In the genomic region with DNA sequence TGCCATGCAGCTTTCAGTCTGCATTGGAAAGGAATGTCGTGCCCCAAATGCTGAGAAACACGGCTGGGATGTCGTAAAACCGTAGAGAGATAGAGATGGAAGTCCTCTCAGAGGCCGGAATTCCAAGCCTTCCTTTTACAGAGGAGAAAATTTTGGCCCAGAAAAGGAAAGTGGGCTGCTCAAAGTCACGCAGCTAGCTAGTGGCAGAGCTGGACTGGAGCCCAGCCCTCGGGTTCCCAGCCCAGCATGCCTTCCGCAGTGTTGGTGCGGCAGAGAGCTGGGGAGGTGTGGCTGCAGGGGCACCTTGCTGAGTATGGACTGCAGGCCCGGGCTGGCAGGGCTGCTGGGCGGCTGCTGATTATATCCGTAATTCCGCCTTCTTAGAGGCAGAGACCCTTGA, we compare ENCODE assay signal across 17 cellular contexts. TPM values are rescaled to one million over a fixed set of nuclear protein-coding genes. Genes with fewer than 3 reads are reported as not detected.
DNase-seq lines count a peak whose midpoint lies in the region; ATAC-seq and TF ChIP-seq lines count a peak whose summit lies in the region.
"Had no signal": no experiment of that assay in that cellular context is flagged by ENCODE, and none has a peak within 500 bp of the region (broad histone marks: within the 10 kb centered on the region; RNA-seq: fewer than 3 reads in every experiment).

No MANE protein-coding gene starts in this region.

- H3K27me3 ChIP-seq in cardiac muscle cell, result no peaks in the 10 kb centered on the region

- TF ChIP-seq CTCF in cardiac muscle cell (IDR thresholded peaks at IDR 0.05; ENCODE audit: low read depth, low read length), result no peak

- peak overlapping the region; percentile 45 for H3K27ac ChIP-seq in cardiac muscle cell
- H3K27ac ChIP-seq: gastroesophageal sphincter had no signal

- H3K4me1 Mint-ChIP-seq in effector memory CD8-positive, alpha-beta T cell (ENCODE audit: low read depth in 2 of 2), result no peaks in the 10 kb centered on the region
- H3K4me1 Mint-ChIP-seq: activated naive CD8-positive, alpha-beta T cell treated with anti-CD3 and anti-CD28 coated beads, Interleukin-2, amount 10 ng/mL, durations not matched to agents 7 days and 5 days; central memory CD8-positive, alpha-beta T cell; stimulated activated naive B cell treated with anti-CD40 and anti-IgM and Interleukin-4, amounts not matched to agents 10 μg/mL and 1 μg/mL and 100 μg/mL, for 72 hours had no signal

- H3K9me3 Mint-ChIP-seq in effector memory CD8-positive, alpha-beta T cell, result no peaks in the 10 kb centered on the region
- H3K9me3 Mint-ChIP-seq: activated CD4-positive, alpha-beta memory T cell treated with anti-CD3 and anti-CD28 coated beads for 36 hours; activated naive CD8-positive, alpha-beta T cell treated with anti-CD3 and anti-CD28 coated beads, Interleukin-2, amount 10 ng/mL, durations not matched to agents 7 days and 5 days; central memory CD8-positive, alpha-beta T cell; memory B cell; stimulated activated naive B cell treated with anti-CD40 and anti-IgM and Interleukin-4, amounts not matched to agents 10 μg/mL and 1 μg/mL and 100 μg/mL, for 72 hours had no signal

- no peak overlapping the region for H3K4me3 Mint-ChIP-seq in effector memory CD8-positive, alpha-beta T cell
- H3K4me3 Mint-ChIP-seq: activated CD4-positive, alpha-beta memory T cell treated with anti-CD3 and anti-CD28 coated beads for 36 hours; activated naive CD8-positive, alpha-beta T cell treated with anti-CD3 and anti-CD28 coated beads, Interleukin-2, amount 10 ng/mL, durations not matched to agents 7 days and 5 days; central memory CD8-positive, alpha-beta T cell; memory B cell; stimulated activated naive B cell treated with anti-CD40 and anti-IgM and Interleukin-4, amounts not matched to agents 10 μg/mL and 1 μg/mL and 100 μg/mL, for 72 hours had no signal

- H3K9me3 ChIP-seq in cardiac muscle cell (ENCODE audit: low read depth), result no peaks in the 10 kb centered on the region
- H3K9me3 ChIP-seq: gastroesophageal sphincter had no signal

- H3K36me3 Mint-ChIP-seq in effector memory CD8-positive, alpha-beta T cell (ENCODE audit: insufficient read depth), result no peaks in the 10 kb centered on the region
- H3K36me3 Mint-ChIP-seq: activated CD4-positive, alpha-beta memory T cell treated with anti-CD3 and anti-CD28 coated beads for 36 hours; activated naive CD8-positive, alpha-beta T cell treated with anti-CD3 and anti-CD28 coated beads, Interleukin-2, amount 10 ng/mL, durations not matched to agents 7 days and 5 days; memory B cell; stimulated activated naive B cell treated with anti-CD40 and anti-IgM and Interleukin-4, amounts not matched to agents 10 μg/mL and 1 μg/mL and 100 μg/mL, for 72 hours had no signal

- H3K36me3 ChIP-seq in cardiac muscle cell, result no peaks in the 10 kb centered on the region
- H3K36me3 ChIP-seq: gastroesophageal sphincter had no signal

- peaks cover 64 to 96% of the 10 kb centered on the region in 2 donors for H3K27me3 Mint-ChIP-seq in effector memory CD8-positive, alpha-beta T cell

- no peak overlapping the region for H3K27ac Mint-ChIP-seq in effector memory CD8-positive, alpha-beta T cell
- H3K27ac Mint-ChIP-seq: activated CD4-positive, alpha-beta memory T cell treated with anti-CD3 and anti-CD28 coated beads for 36 hours; activated naive CD8-positive, alpha-beta T cell treated with anti-CD3 and anti-CD28 coated beads, Interleukin-2, amount 10 ng/mL, durations not matched to agents 7 days and 5 days; memory B cell; stimulated activated naive B cell treated with anti-CD40 and anti-IgM and Interleukin-4, amounts not matched to agents 10 μg/mL and 1 μg/mL and 100 μg/mL, for 72 hours had no signal

- ATAC-seq in HG02588 (IDR thresholded peaks at IDR 0.05; ENCODE audit: unreplicated experiment), result no peak
- no peak for ATAC-seq in stimulated activated naive CD8-positive, alpha-beta T cell treated with anti-CD3 and anti-CD28 coated beads, Interleukin-15, Interleukin-2, amounts not matched to agents 100 U/mL and 50 U/mL, for 24 hours
- no peak for ATAC-seq in effector memory CD8-positive, alpha-beta T cell (replicated peaks)
- ATAC-seq: gastroesophageal sphincter; stimulated activated naive B cell treated with anti-CD40 and anti-IgM and Interleukin-4, amounts not matched to agents 10 μg/mL and 1 μg/mL and 100 μg/mL, for 72 hours had no signal

- no peak overlapping the region for H3K4me3 ChIP-seq in cardiac muscle cell

- in situ Hi-C loops in G401 (cut with HindIII; ENCODE audit: low sequenced_read_pairs), result no loop called here

- H3K4me1 ChIP-seq in cardiac muscle cell (ENCODE audit: low read depth), result peaks cover 31% of the 10 kb centered on the region

- DNase-seq in G401 (ENCODE audit: low spot score) (peak; percentile 81), NCI-H446 (lab: John Stamatoyannopoulos, UW) (peak; percentile 69 to 92), cardiac muscle cell (ENCODE audit: low read depth in 1 of 2, low spot score in 1 of 2) (no peak), posterior cingulate gyrus (peak in 7 of 10 donors; percentile 31 to 91 (median 66)), MV-4-11 (lab: John Stamatoyannopoulos, UW) (no peak)
- DNase-seq in stimulated activated naive CD8-positive, alpha-beta T cell treated with anti-CD3 and anti-CD28 coated beads, Interleukin-15, Interleukin-2, amounts not matched to agents 100 U/mL and 50 U/mL, for 24 hours, result no peak
- no peak for DNase-seq in effector memory CD8-positive, alpha-beta T cell
- DNase-seq: activated CD4-positive, alpha-beta memory T cell treated with anti-CD3 and anti-CD28 coated beads for 36 hours; activated naive CD8-positive, alpha-beta T cell treated with anti-CD3 and anti-CD28 coated beads, Interleukin-2, amount 10 ng/mL, durations not matched to agents 7 days and 5 days; activated T-cell treated with anti-CD3 and anti-CD28 coated beads, Interleukin-2, amount 50 U/mL, for 48 hours; NCI-H1105; NCI-H510A; stimulated activated naive B cell treated with anti-CD40 and anti-IgM and Interleukin-4, amounts not matched to agents 10 μg/mL and 1 μg/mL and 100 μg/mL, for 72 hours had no signal

- intact Hi-C loops in posterior cingulate gyrus (cut with DNase I), result no loop called here

RNA-seq across cellular contexts. Expression of a gene that starts 50.3 kb away (rescaled TPM):
- not detected in 2 replicates for total RNA-seq in G401 (2014; rRNA removed; shearing (Covaris generic))
- total RNA-seq in cardiac muscle cell, result 0.07 and 0.18 TPM in 2 replicates
- not detected in 2 replicates for polyA plus RNA-seq in cardiac muscle cell
- total RNA-seq: activated CD4-positive, alpha-beta memory T cell treated with anti-CD3 and anti-CD28 coated beads for 36 hours; activated naive CD8-positive, alpha-beta T cell treated with anti-CD3 and anti-CD28 coated beads, Interleukin-2, amount 10 ng/mL, durations not matched to agents 7 days and 5 days had no signal

Comparison
In these comparisons a context has a peak if more than half of its experiments do, and no peak if none do; other contexts are left out.
1. DNase-seq: peak in G401 (single experiment), NCI-H446 (2 of 2) and posterior cingulate gyrus (7 of 10); none in cardiac muscle cell (0 of 2), stimulated activated naive CD8-positive, alpha-beta T cell treated with anti-CD3 and anti-CD28 coated beads, Interleukin-15, Interleukin-2, amounts not matched to agents 100 U/mL and 50 U/mL, for 24 hours (single experiment), effector memory CD8-positive, alpha-beta T cell (0 of 3) and MV-4-11 (single experiment).